In genomic region chr17:4858880-4859260, GRCh38 we compare ENCODE assay signal across 8 cellular contexts. TPM values are rescaled to one million over a fixed set of nuclear protein-coding genes. Genes with fewer than 3 reads are reported as not detected.
DNase-seq lines count a peak whose midpoint lies in the region; ATAC-seq and TF ChIP-seq lines count a peak whose summit lies in the region.
"Had no signal": no experiment of that assay in that cellular context is flagged by ENCODE, and none has a peak within 500 bp of the region (broad histone marks: within the 10 kb centered on the region; RNA-seq: fewer than 3 reads in every experiment).

No MANE protein-coding gene starts in this region.

- peak overlapping the region; percentile 32; the same call in 1 of the 2 replicates for H3K9ac ChIP-seq in iPS-20b (ENCODE audit: low read depth, low read length)

- H3K4me3 Mint-ChIP-seq in type B pancreatic cell = peak overlapping the region; percentile 35
- H3K4me3 Mint-ChIP-seq in stimulated activated memory B cell treated with anti-CD40 and anti-IgM and Interleukin-4, amounts not matched to agents 10 μg/mL and 1 μg/mL and 100 μg/mL, for 72 hours = no peak overlapping the region

- peaks cover 45% of the 10 kb centered on the region for H3K4me1 Mint-ChIP-seq in type B pancreatic cell (ENCODE audit: unreplicated experiment)
- peaks cover 24% of the 10 kb centered on the region for H3K4me1 Mint-ChIP-seq in stimulated activated memory B cell treated with anti-CD40 and anti-IgM and Interleukin-4, amounts not matched to agents 10 μg/mL and 1 μg/mL and 100 μg/mL, for 72 hours

- no peak overlapping the region; the same call in 1 of the 2 replicates for H3K4me3 ChIP-seq in iPS-20b (ENCODE audit: low read length)

- H3K27me3 Mint-ChIP-seq in type B pancreatic cell = no peaks in the 10 kb centered on the region
- H3K27me3 Mint-ChIP-seq in stimulated activated memory B cell treated with anti-CD40 and anti-IgM and Interleukin-4, amounts not matched to agents 10 μg/mL and 1 μg/mL and 100 μg/mL, for 72 hours = no peaks in the 10 kb centered on the region

- DNase-seq in anterior cingulate cortex (lab: John Stamatoyannopoulos, UW) (peak in 43 of 58 donors; percentile 11 to 77 (median 39)), type B pancreatic cell (ENCODE audit: extremely low spot score, unreplicated experiment) (no peak), NCI-H82 treated with DMSO at 0.1 percent for 48 hours (lab: John Stamatoyannopoulos, UW; ENCODE audit: unreplicated experiment) (no peak)
- no peak for DNase-seq in stimulated activated CD4-positive, alpha-beta T cell treated with anti-CD3 and anti-CD28 coated beads, Interleukin-4, amount 100 ng/mL, for 1 hour
- DNase-seq: activated T-cell treated with anti-CD3 and anti-CD28 coated beads, Interleukin-2, amount 50 U/mL, for 1 hour; NCI-H1694 treated with DMSO at 0.1 percent for 48 hours had no signal

- no peak for ATAC-seq in stimulated activated memory B cell treated with anti-CD40 and anti-IgM and Interleukin-4, amounts not matched to agents 10 μg/mL and 1 μg/mL and 100 μg/mL, for 72 hours

- peaks cover 38% of the 10 kb centered on the region for H3K4me1 ChIP-seq in iPS-20b (ENCODE audit: insufficient read depth, low read length)

- H3K27ac Mint-ChIP-seq in type B pancreatic cell = peak overlapping the region; percentile 81
- H3K27ac Mint-ChIP-seq in stimulated activated memory B cell treated with anti-CD40 and anti-IgM and Interleukin-4, amounts not matched to agents 10 μg/mL and 1 μg/mL and 100 μg/mL, for 72 hours = no peak overlapping the region

- no peaks in the 10 kb centered on the region for H3K9me3 ChIP-seq in iPS-20b (ENCODE audit: insufficient read depth, low read depth, low read length)

- TF ChIP-seq CTCF in type B pancreatic cell (conservative IDR thresholded peaks at IDR 0.05) = no peak

- peaks cover 30% of the 10 kb centered on the region for H3K36me3 Mint-ChIP-seq in type B pancreatic cell
- peaks cover 29% of the 10 kb centered on the region for H3K36me3 Mint-ChIP-seq in stimulated activated memory B cell treated with anti-CD40 and anti-IgM and Interleukin-4, amounts not matched to agents 10 μg/mL and 1 μg/mL and 100 μg/mL, for 72 hours

- H3K9me3 Mint-ChIP-seq in type B pancreatic cell = no peaks in the 10 kb centered on the region
- H3K9me3 Mint-ChIP-seq in stimulated activated memory B cell treated with anti-CD40 and anti-IgM and Interleukin-4, amounts not matched to agents 10 μg/mL and 1 μg/mL and 100 μg/mL, for 72 hours = no peaks in the 10 kb centered on the region

- no peaks in the 10 kb centered on the region for H3K27me3 ChIP-seq in iPS-20b (ENCODE audit: insufficient read depth, low read length)

- peaks cover 7% of the 10 kb centered on the region; the same call in 1 of the 2 replicates for H3K36me3 ChIP-seq in iPS-20b (ENCODE audit: insufficient read depth, low read depth, low read length)

- peak overlapping the region; percentile 32 for H3K27ac ChIP-seq in iPS-20b (ENCODE audit: low read length)

RNA-seq across cellular contexts. Expression of gene MINK1, which starts 25.7 kb away (rescaled TPM):
- total RNA-seq in type B pancreatic cell (ENCODE audit: low replicate concordance) = 111 and 204 TPM in 2 replicates

RNA-seq across cellular contexts. Expression of gene C17orf107, which starts 40.5 kb away (rescaled TPM):
- total RNA-seq in type B pancreatic cell (ENCODE audit: low replicate concordance) = 4.4 and 9.3 TPM in 2 replicates

RNA-seq across cellular contexts. Expression of gene CHRNE, which starts 44.0 kb away (rescaled TPM):
- total RNA-seq in type B pancreatic cell (ENCODE audit: low replicate concordance) = 0.27 and 0.52 TPM in 2 replicates

RNA-seq across cellular contexts. Expression of gene PLD2, which starts 51.9 kb away (rescaled TPM):
- total RNA-seq in type B pancreatic cell (ENCODE audit: low replicate concordance) = 58.7 and 69.3 TPM in 2 replicates

Comparison
In these comparisons a context has a peak if more than half of its experiments do, and no peak if none do; other contexts are left out.
1. DNase-seq: peak in anterior cingulate cortex (43 of 58); none in type B pancreatic cell (single experiment), stimulated activated CD4-positive, alpha-beta T cell treated with anti-CD3 and anti-CD28 coated beads, Interleukin-4, amount 100 ng/mL, for 1 hour (single experiment) and NCI-H82 treated with DMSO at 0.1 percent for 48 hours (single experiment).